ENCODE assay signal across 15 cellular contexts in the genomic region with DNA sequence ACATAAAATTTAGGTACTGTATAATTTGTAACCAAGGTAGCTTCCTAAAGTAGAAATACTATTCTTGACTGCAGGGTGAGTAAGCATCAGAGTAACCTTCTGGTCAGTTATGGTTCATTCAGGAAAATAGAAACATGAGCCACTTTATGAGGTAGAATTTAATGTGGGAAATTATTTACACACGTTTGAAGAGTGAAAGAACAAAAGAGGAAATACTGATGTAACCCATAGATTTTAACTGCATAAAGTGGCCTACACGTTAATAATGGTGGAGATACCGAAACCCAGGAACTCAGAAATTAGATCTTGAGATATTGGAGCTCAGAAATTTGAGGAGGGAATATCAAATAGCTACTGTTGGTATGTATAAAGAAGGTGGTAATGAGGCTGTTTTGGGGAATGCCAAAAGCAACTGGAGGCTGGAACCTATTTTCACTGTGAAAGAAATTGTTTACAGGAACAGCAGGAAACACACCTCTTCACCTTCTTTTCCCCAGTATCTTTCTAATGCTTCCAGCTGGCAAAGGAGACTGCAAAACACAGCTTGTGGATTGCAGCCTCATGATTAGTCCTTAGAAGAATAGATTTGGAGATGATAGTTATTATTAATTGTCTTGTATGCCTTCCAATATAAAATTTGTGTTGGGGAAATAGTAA.
"Had no signal": no experiment of that assay in that cellular context is flagged by ENCODE, and none has a peak within 500 bp of the region (broad histone marks: within the 10 kb centered on the region; RNA-seq: fewer than 3 reads in every experiment).

No MANE protein-coding gene starts in this region.

- ATAC-seq: gastroesophageal sphincter; heart right ventricle; natural killer cell treated with Interleukin-12 subunit alpha and Interleukin-12 subunit beta and Interleukin-15 and Interleukin-18, amount 100 ng/mL, for 72 hours; stimulated activated naive B cell treated with anti-CD40 and anti-IgM and Interleukin-4, amounts not matched to agents 10 μg/mL and 1 μg/mL and 100 μg/mL, for 72 hours had no signal

- DNase-seq: activated CD4-positive, alpha-beta memory T cell treated with anti-CD3 and anti-CD28 coated beads for 36 hours; activated effector memory CD4-positive, alpha-beta T cell treated with anti-CD3 and anti-CD28 coated beads, Interleukin-2, amount 50 U/mL, for 16 hours; activated T-cell treated with anti-CD3 and anti-CD28 coated beads, Interleukin-2, amount 50 U/mL, for 24 hours; adrenal gland; dorsolateral prefrontal cortex; heart right ventricle; mesenchymal stem cell; occipital lobe; stimulated activated CD4-positive, alpha-beta T cell treated with anti-CD3 and anti-CD28 coated beads, Interleukin-4, amount 100 ng/mL, for 1 hour; stimulated activated naive B cell treated with anti-CD40 and anti-IgM and Interleukin-4, amounts not matched to agents 10 μg/mL and 1 μg/mL and 100 μg/mL, for 72 hours; tibial artery had no signal

- H3K27ac Mint-ChIP-seq: activated CD4-positive, alpha-beta memory T cell treated with anti-CD3 and anti-CD28 coated beads for 36 hours; activated naive CD4-positive, alpha-beta T cell treated with anti-CD3 and anti-CD28 coated beads, Interleukin-2, amount 50 U/mL, for 24 hours; activated T-cell treated with anti-CD3 and anti-CD28 coated beads, Interleukin-2, amount 50 U/mL, for 24 hours; natural killer cell treated with Interleukin-12 subunit alpha and Interleukin-12 subunit beta and Interleukin-15 and Interleukin-18, amount 100 ng/mL, for 72 hours; stimulated activated naive B cell treated with anti-CD40 and anti-IgM and Interleukin-4, amounts not matched to agents 10 μg/mL and 1 μg/mL and 100 μg/mL, for 72 hours had no signal

- H3K4me1 ChIP-seq: adrenal gland, gastroesophageal sphincter, heart right ventricle, tibial artery had no signal

- H3K36me3 ChIP-seq: adrenal gland, gastroesophageal sphincter, heart right ventricle, tibial artery had no signal

- FAIRE-seq: urothelium cell line had no signal

- H3K4me3 ChIP-seq: adrenal gland, dorsolateral prefrontal cortex, gastroesophageal sphincter, heart right ventricle, tibial artery had no signal

- H3K4me1 Mint-ChIP-seq: activated naive CD4-positive, alpha-beta T cell treated with anti-CD3 and anti-CD28 coated beads, Interleukin-2, amount 50 U/mL, for 24 hours; stimulated activated naive B cell treated with anti-CD40 and anti-IgM and Interleukin-4, amounts not matched to agents 10 μg/mL and 1 μg/mL and 100 μg/mL, for 72 hours had no signal

- H3K4me3 Mint-ChIP-seq: activated CD4-positive, alpha-beta memory T cell treated with anti-CD3 and anti-CD28 coated beads for 36 hours; activated naive CD4-positive, alpha-beta T cell treated with anti-CD3 and anti-CD28 coated beads, Interleukin-2, amount 50 U/mL, for 24 hours; activated T-cell treated with anti-CD3 and anti-CD28 coated beads, Interleukin-2, amount 50 U/mL, for 24 hours; natural killer cell treated with Interleukin-12 subunit alpha and Interleukin-12 subunit beta and Interleukin-15 and Interleukin-18, amount 100 ng/mL, for 72 hours; stimulated activated naive B cell treated with anti-CD40 and anti-IgM and Interleukin-4, amounts not matched to agents 10 μg/mL and 1 μg/mL and 100 μg/mL, for 72 hours had no signal

- H3K27ac ChIP-seq: adrenal gland, dorsolateral prefrontal cortex, gastroesophageal sphincter, heart right ventricle, tibial artery had no signal

- H3K9me3 ChIP-seq: adrenal gland had no signal

- H3K27me3 ChIP-seq: adrenal gland, dorsolateral prefrontal cortex, gastroesophageal sphincter, heart right ventricle, tibial artery had no signal
